ENCODE assay signal across 9 cellular contexts in genomic region chrX:54182194-54182863, GRCh38. TPM values are rescaled to one million over a fixed set of nuclear protein-coding genes. Genes with fewer than 3 reads are reported as not detected.
DNase-seq lines count a peak whose midpoint lies in the region; ATAC-seq, FAIRE-seq and TF ChIP-seq lines count a peak whose summit lies in the region.
"Had no signal": no experiment of that assay in that cellular context is flagged by ENCODE, and none has a peak within 500 bp of the region (broad histone marks: within the 10 kb centered on the region; RNA-seq: fewer than 3 reads in every experiment).

No MANE protein-coding gene starts in this region.

- peak; percentile 70 for ATAC-seq in GM19455 (IDR thresholded peaks at IDR 0.05; ENCODE audit: unreplicated experiment)

- H3K9me3 Mint-ChIP-seq in activated T-helper 2 cell treated with anti-CD3 and anti-CD28 coated beads, Interferon-gamma antibody, Interleukin-2, Interleukin-4, amounts not matched to agents 10 μg/mL and 5 μg/mL and 100 μg/mL, durations not matched to agents 14 hours and 24 hours and 36 hours: no peaks in the 10 kb centered on the region

- H2AFZ ChIP-seq in neuron (ENCODE audit: low read depth, low read length): no peak overlapping the region

- H3K36me3 Mint-ChIP-seq in activated T-helper 2 cell treated with anti-CD3 and anti-CD28 coated beads, Interferon-gamma antibody, Interleukin-2, Interleukin-4, amounts not matched to agents 10 μg/mL and 5 μg/mL and 100 μg/mL, durations not matched to agents 14 hours and 24 hours and 36 hours (ENCODE audit: low read depth): peaks cover 40% of the 10 kb centered on the region

- H3K4me3 ChIP-seq in HL-60 (replicated peaks; ENCODE audit: insufficient read depth, low read length): peak overlapping the region; percentile 65
- peak overlapping the region; percentile 58 to 66 for H3K4me3 ChIP-seq in foreskin fibroblast (ENCODE audit: low read depth in 1 of 2, low read length in 2 of 2)
- peak overlapping the region; percentile 67 for H3K4me3 ChIP-seq in neuron (ENCODE audit: low read length)

- H3K27ac Mint-ChIP-seq in activated T-helper 2 cell treated with anti-CD3 and anti-CD28 coated beads, Interferon-gamma antibody, Interleukin-2, Interleukin-4, amounts not matched to agents 10 μg/mL and 5 μg/mL and 100 μg/mL, durations not matched to agents 14 hours and 24 hours and 36 hours: peak overlapping the region; percentile 81

- intact Hi-C loops in activated T-helper 2 cell treated with anti-CD3 and anti-CD28 coated beads, Interferon-gamma antibody, Interleukin-2, Interleukin-4, amounts not matched to agents 10 μg/mL and 5 μg/mL and 100 μg/mL, durations not matched to agents 14 hours and 24 hours and 36 hours (cut with micrococcal nuclease): loop anchor here (5.0 to 10.0 kb wide), 2 partner anchors 352 to 625 kb away; partner anchors contain the start of genes GNL3L and MAGED2

- no peaks in the 10 kb centered on the region for H3K27me3 Mint-ChIP-seq in activated T-helper 2 cell treated with anti-CD3 and anti-CD28 coated beads, Interferon-gamma antibody, Interleukin-2, Interleukin-4, amounts not matched to agents 10 μg/mL and 5 μg/mL and 100 μg/mL, durations not matched to agents 14 hours and 24 hours and 36 hours (ENCODE audit: low read depth)

- peaks cover 25% of the 10 kb centered on the region for H3K4me1 ChIP-seq in neuron (ENCODE audit: insufficient read depth, low read length)

- H3K4me1 Mint-ChIP-seq in activated T-helper 2 cell treated with anti-CD3 and anti-CD28 coated beads, Interferon-gamma antibody, Interleukin-2, Interleukin-4, amounts not matched to agents 10 μg/mL and 5 μg/mL and 100 μg/mL, durations not matched to agents 14 hours and 24 hours and 36 hours (ENCODE audit: low read depth): peaks cover 46% of the 10 kb centered on the region

- DNase-seq in COLO829 (ENCODE audit: low spot score): peak; percentile 11
- DNase-seq in HL-60 (ENCODE audit: low read depth in 1 of 2, low spot score in 1 of 2): peak; percentile 14 to 69
- DNase-seq in RCC 7860 (ENCODE audit: low spot score): peak; percentile 16
- peak; percentile 44 for DNase-seq in activated T-helper 2 cell treated with anti-CD3 and anti-CD28 coated beads, Interferon-gamma antibody, Interleukin-2, Interleukin-4, amounts not matched to agents 10 μg/mL and 5 μg/mL and 100 μg/mL, durations not matched to agents 14 hours and 24 hours and 36 hours (ENCODE audit: low spot score)
- peak; percentile 21 to 60 for DNase-seq in foreskin fibroblast
- DNase-seq in superior temporal gyrus (ENCODE audit: extremely low spot score): peak; percentile 55

- H3K27me3 ChIP-seq in HL-60 (ENCODE audit: insufficient read depth, poor library complexity, severe bottlenecking) (no peaks in the 10 kb centered on the region), neuron (ENCODE audit: insufficient read depth, low read length) (no peaks in the 10 kb centered on the region)

- no peaks in the 10 kb centered on the region for H3K9me3 ChIP-seq in neuron (ENCODE audit: low read length)

- no peaks in the 10 kb centered on the region for H3K36me3 ChIP-seq in neuron (ENCODE audit: insufficient read depth, low read length)

- no peak for TF ChIP-seq CTCF in HL-60 (IDR thresholded peaks at IDR 0.05; ENCODE audit: insufficient read depth, low read length)
- TF ChIP-seq CTCF in foreskin fibroblast (IDR thresholded peaks at IDR 0.05; ENCODE audit: low read depth, low read length): no peak

- H3K4me3 Mint-ChIP-seq in activated T-helper 2 cell treated with anti-CD3 and anti-CD28 coated beads, Interferon-gamma antibody, Interleukin-2, Interleukin-4, amounts not matched to agents 10 μg/mL and 5 μg/mL and 100 μg/mL, durations not matched to agents 14 hours and 24 hours and 36 hours (ENCODE audit: low read depth): peak overlapping the region; percentile 86

- FAIRE-seq in RCC 7860 (lab: Jason Lieb, UNC): no peak
- FAIRE-seq: islet of Langerhans had no signal

- peak overlapping the region; percentile 85 for H3K27ac ChIP-seq in HL-60 (replicated peaks)

RNA-seq across cellular contexts. Expression of gene FAM120C, which starts 0.7 kb away (rescaled TPM):
- 10.0 and 10.6 TPM in 2 replicates for total RNA-seq in activated T-helper 2 cell treated with anti-CD3 and anti-CD28 coated beads, Interferon-gamma antibody, Interleukin-2, Interleukin-4, amounts not matched to agents 10 μg/mL and 5 μg/mL and 100 μg/mL, durations not matched to agents 14 hours and 24 hours and 36 hours

Comparison
In these comparisons a context has a peak if more than half of its experiments do, and no peak if none do; other contexts are left out.
1. Peak in every context shown above with its lines: DNase-seq, ATAC-seq, H3K4me3 ChIP-seq and H3K27ac ChIP-seq.